Comparison of ENCODE assay signal across 8 cellular contexts in the genomic region with DNA sequence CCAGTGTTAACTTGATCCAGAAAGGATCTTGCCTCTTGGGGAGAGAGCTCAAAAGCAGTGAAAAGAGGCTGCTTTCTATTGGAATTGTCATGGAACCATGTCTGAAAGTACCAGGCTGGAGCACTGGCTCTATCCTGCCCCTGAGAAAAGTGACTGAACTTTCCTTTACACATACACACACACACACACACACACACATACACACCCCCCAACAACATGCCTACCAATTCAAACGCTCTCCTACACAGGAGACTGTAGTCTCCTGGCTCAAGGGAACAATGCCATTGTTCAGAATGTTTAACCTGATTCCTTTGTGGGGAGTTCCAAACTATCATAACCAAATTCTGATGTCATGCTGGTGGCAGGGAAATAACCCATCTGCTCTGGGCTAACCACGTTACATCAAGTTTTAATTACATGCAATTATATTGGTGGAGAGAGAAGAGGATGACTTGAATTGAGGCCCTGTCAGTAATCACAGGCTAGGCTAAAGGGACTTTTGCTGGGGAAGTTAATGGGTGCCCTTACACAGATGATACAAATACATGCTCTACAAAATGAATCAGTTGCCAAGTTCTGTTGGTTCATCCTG. TPM values are rescaled to one million over a fixed set of nuclear protein-coding genes. Genes with fewer than 3 reads are reported as not detected.
A peak's percentile ranks its signal among the peaks of the same experiment; 100 is the strongest.
DNase-seq lines count a peak whose midpoint lies in the region; ATAC-seq and TF ChIP-seq lines count a peak whose summit lies in the region.

No MANE protein-coding gene starts in this region.

- no peak for TF ChIP-seq CTCF in AG10803 (conservative IDR thresholded peaks at IDR 0.05; ENCODE audit: low read length)
- TF ChIP-seq CTCF in gastrocnemius medialis (IDR thresholded peaks at IDR 0.05 in 4 of 5, conservative IDR thresholded peaks at IDR 0.05 in 1 of 5) = no peak
- no peak for TF ChIP-seq CTCF in PC-9 (conservative IDR thresholded peaks at IDR 0.05)
- TF ChIP-seq CTCF in tibial artery (IDR thresholded peaks at IDR 0.05) = no peak

- in situ Hi-C loops in gastrocnemius medialis (cut with MboI; ENCODE audit: low sequenced_read_pairs in 4 of 4) = no loop called here

- no peaks in the 10 kb centered on the region for H3K79me2 ChIP-seq in PC-9 (ENCODE audit: low read depth)

- H3K4me1 Mint-ChIP-seq in activated naive CD4-positive, alpha-beta T cell treated with anti-CD3 and anti-CD28 coated beads for 36 hours (ENCODE audit: low read depth) = peaks cover 40% of the 10 kb centered on the region

- peak overlapping the region; percentile 17 for H3K4me3 Mint-ChIP-seq in activated naive CD4-positive, alpha-beta T cell treated with anti-CD3 and anti-CD28 coated beads for 36 hours

- H3F3A ChIP-seq in PC-9 (ENCODE audit: insufficient read depth, low read depth) = no peaks in the 10 kb centered on the region

- no peaks in the 10 kb centered on the region for H3K9me2 ChIP-seq in PC-9 (ENCODE audit: insufficient read depth)

- H3K27ac ChIP-seq in gastrocnemius medialis = no peak overlapping the region
- H3K27ac ChIP-seq in PC-9 = no peak overlapping the region
- no peak overlapping the region for H3K27ac ChIP-seq in tibial artery

- CTCF ChIA-PET in activated naive CD4-positive, alpha-beta T cell treated with anti-CD3 and anti-CD28 coated beads for 36 hours (lab: Charles Lee) = interaction anchor here (1.0 to 2.8 kb wide), 2 partner anchors 11 to 16 kb away, joined by 3 to 10 read pairs; no protein-coding TSS in a partner anchor
- CTCF ChIA-PET in PC-9 (lab: Charles Lee) = interaction anchor here (0.6 kb wide), 1 partner anchor 49 kb away, joined by 3 read pairs; no protein-coding TSS in a partner anchor

- no peaks in the 10 kb centered on the region for H3K36me3 ChIP-seq in gastrocnemius medialis
- H3K36me3 ChIP-seq in PC-9 (ENCODE audit: low read depth) = no peaks in the 10 kb centered on the region
- no peaks in the 10 kb centered on the region for H3K36me3 ChIP-seq in tibial artery

- peak overlapping the region; percentile 88 for H3K27ac Mint-ChIP-seq in activated naive CD4-positive, alpha-beta T cell treated with anti-CD3 and anti-CD28 coated beads for 36 hours

- no peak overlapping the region for H3K4me3 ChIP-seq in AG10803 (ENCODE audit: low read length)
- H3K4me3 ChIP-seq in gastrocnemius medialis = no peak overlapping the region
- no peak overlapping the region for H3K4me3 ChIP-seq in PC-9
- no peak overlapping the region for H3K4me3 ChIP-seq in tibial artery

- no peak for TF ChIP-seq POLR2A in gastrocnemius medialis (IDR thresholded peaks at IDR 0.05)

- H3K27me3 ChIP-seq in gastrocnemius medialis (no peaks in the 10 kb centered on the region), PC-9 (ENCODE audit: insufficient read depth, low read depth) (no peaks in the 10 kb centered on the region), tibial artery (no peaks in the 10 kb centered on the region)

- DNase-seq in AG10803 (ENCODE audit: low read depth) (peak; percentile 49), dedifferentiated amniotic fluid mesenchymal stem cell (ENCODE audit: extremely low spot score) (no peak), gastrocnemius medialis (no peak), PC-9 (no peak), tibial artery (no peak)
- DNase-seq in activated naive CD4-positive, alpha-beta T cell treated with anti-CD3 and anti-CD28 coated beads for 36 hours = peak; percentile 73

- POLR2A ChIA-PET in PC-9 (lab: Charles Lee; ENCODE audit: unreplicated experiment) = no interaction called here

- H3K4me1 ChIP-seq in gastrocnemius medialis (no peaks in the 10 kb centered on the region), PC-9 (replicated peaks; ENCODE audit: insufficient read depth) (no peaks in the 10 kb centered on the region), tibial artery (no peaks in the 10 kb centered on the region)

- H3K36me3 Mint-ChIP-seq in activated naive CD4-positive, alpha-beta T cell treated with anti-CD3 and anti-CD28 coated beads for 36 hours (ENCODE audit: low read depth) = no peaks in the 10 kb centered on the region

- no peaks in the 10 kb centered on the region for H4K20me1 ChIP-seq in PC-9 (ENCODE audit: insufficient read depth)

- no peaks in the 10 kb centered on the region for H3K9me3 ChIP-seq in gastrocnemius medialis
- H3K9me3 ChIP-seq in PC-9 (ENCODE audit: insufficient read depth, low read depth) = no peaks in the 10 kb centered on the region
- no peaks in the 10 kb centered on the region for H3K9me3 ChIP-seq in tibial artery

- H3K9me3 Mint-ChIP-seq in activated naive CD4-positive, alpha-beta T cell treated with anti-CD3 and anti-CD28 coated beads for 36 hours = no peaks in the 10 kb centered on the region

- no peak overlapping the region for H3K4me2 ChIP-seq in PC-9

- H3K27me3 Mint-ChIP-seq in activated naive CD4-positive, alpha-beta T cell treated with anti-CD3 and anti-CD28 coated beads for 36 hours (ENCODE audit: low read depth) = no peaks in the 10 kb centered on the region

- no peak overlapping the region for H2AFZ ChIP-seq in PC-9

- ATAC-seq in GM18867 (IDR thresholded peaks at IDR 0.05; ENCODE audit: unreplicated experiment) = peak; percentile 57
- ATAC-seq in HG03025 (IDR thresholded peaks at IDR 0.05; ENCODE audit: low FRiP score, unreplicated experiment) = peak; percentile 30
- no peak for ATAC-seq in gastrocnemius medialis

- no TSS peak for BruUV-seq in PC-9 (replicated peaks; lab: Mats Ljungman, UMichigan)

- intact Hi-C loops in activated naive CD4-positive, alpha-beta T cell treated with anti-CD3 and anti-CD28 coated beads for 36 hours (cut with micrococcal nuclease) = loop anchor here (1.0 to 2.0 kb wide), 14 partner anchors 8 to 1396 kb away; partner anchors contain the start of gene DUSP10
- intact Hi-C loops in gastrocnemius medialis (cut with DNase I; ENCODE audit: low total_unique reads) = no loop called here
- intact Hi-C loops in PC-9 (cut with micrococcal nuclease; ENCODE audit: unreplicated experiment) = no loop called here
- intact Hi-C loops in tibial artery (cut with DNase I; ENCODE audit: low total_unique reads) = no loop called here

RNA-seq across cellular contexts. Expression of gene DUSP10, which starts 52.3 kb away (rescaled TPM):
- total RNA-seq in activated naive CD4-positive, alpha-beta T cell treated with anti-CD3 and anti-CD28 coated beads for 36 hours = 1 to 10 TPM; 9.1 TPM
- total RNA-seq in gastrocnemius medialis (1 to 10 TPM; 2.9 to 7.0 (median 5.9) TPM), PC-9 (2021) (7.0 and 8.7 TPM in 2 replicates)

Comparison
In these comparisons a context has a peak if more than half of its experiments do, and no peak if none do; other contexts are left out.
1. DNase-seq: peak in AG10803 (single experiment) and activated naive CD4-positive, alpha-beta T cell treated with anti-CD3 and anti-CD28 coated beads for 36 hours (single experiment); none in dedifferentiated amniotic fluid mesenchymal stem cell (single experiment), gastrocnemius medialis (0 of 2), PC-9 (0 of 2) and tibial artery (0 of 2).
2. ATAC-seq: peak in GM18867 (single experiment) and HG03025 (single experiment); none in gastrocnemius medialis (0 of 2).